8 cellular contexts compared by ENCODE assay signal in the genomic region with DNA sequence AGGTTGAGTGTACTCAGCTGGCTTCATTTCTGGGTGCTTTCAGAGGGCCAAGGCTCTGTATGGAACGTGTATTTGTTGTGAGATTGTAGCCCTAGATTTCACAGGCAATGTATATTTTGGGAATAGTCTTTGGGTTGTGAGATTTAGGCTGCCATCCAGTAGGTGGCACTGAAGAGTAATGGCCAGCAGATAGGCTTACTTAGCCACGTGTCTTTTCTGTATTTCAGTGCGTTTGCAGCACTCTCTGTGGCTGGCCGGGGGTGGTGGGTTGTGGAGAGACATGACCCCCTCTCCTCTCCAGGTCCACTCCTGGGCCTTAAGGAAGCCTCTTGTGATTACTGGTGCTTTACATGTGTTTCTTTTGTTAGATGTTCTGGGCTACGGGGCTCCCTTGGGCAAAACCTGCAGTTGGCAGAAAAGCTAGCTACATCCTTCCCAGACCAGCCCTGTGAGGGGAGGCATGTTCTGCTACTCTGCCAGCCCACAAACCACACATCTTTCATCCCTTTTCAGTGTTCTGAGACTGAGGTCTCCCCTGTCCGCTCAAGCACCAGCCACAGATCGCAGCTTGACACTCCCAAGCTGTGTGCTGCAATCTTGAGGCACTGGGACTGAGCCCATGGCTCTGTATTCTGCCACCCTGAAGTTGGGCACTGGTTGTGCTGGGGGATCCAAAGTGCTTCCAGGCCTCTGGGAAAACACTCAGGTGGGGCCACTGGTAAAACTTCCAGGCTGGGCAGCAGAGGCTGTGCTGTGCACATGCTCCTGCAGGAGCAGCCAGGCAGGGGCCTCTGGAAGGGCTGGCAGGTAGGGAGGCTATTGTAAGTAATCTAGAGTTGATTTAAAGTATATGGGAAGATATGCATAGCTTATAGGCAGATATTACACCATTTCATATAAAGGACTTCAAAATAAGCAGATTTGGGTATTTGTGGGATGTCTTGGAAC.
DNase-seq lines count a peak whose midpoint lies in the region; ATAC-seq and FAIRE-seq lines count a peak whose summit lies in the region.

No MANE protein-coding gene starts in this region.

- peak; percentile 14 for DNase-seq in G401 (ENCODE audit: low spot score)
- peak; percentile 1 for DNase-seq in GM19239 (ENCODE audit: insufficient read length, low spot score)
- peak; percentile 16 to 65 for DNase-seq in NCI-H524 (lab: John Stamatoyannopoulos, UW)
- peak; percentile 1 for DNase-seq in brain pericyte (ENCODE audit: low read depth, low spot score)
- peak; percentile 2 to 17 for DNase-seq in lung microvascular endothelial cell (ENCODE audit: low read depth in 2 of 2)
- no peak for DNase-seq in dedifferentiated amniotic fluid mesenchymal stem cell (ENCODE audit: extremely low spot score)
- no peak for DNase-seq in KG1 (lab: John Stamatoyannopoulos, UW)

- ATAC-seq in HG03095 (IDR thresholded peaks at IDR 0.05; ENCODE audit: unreplicated experiment): peak; percentile 89

- in situ Hi-C loops in G401 (cut with HindIII; ENCODE audit: low sequenced_read_pairs): no loop called here

- peak; percentile 87 for FAIRE-seq in GM19239 (lab: Jason Lieb, UNC)

Comparison
In these comparisons a context has a peak if more than half of its experiments do, and no peak if none do; other contexts are left out.
1. DNase-seq: peak in G401 (single experiment), GM19239 (single experiment), NCI-H524 (2 of 2), brain pericyte (single experiment) and lung microvascular endothelial cell (2 of 2); none in dedifferentiated amniotic fluid mesenchymal stem cell (single experiment) and KG1 (single experiment).